ENCODE assay signal across 11 cellular contexts in genomic region chr10:7406712-7407333, GRCh38. TPM values are rescaled to one million over a fixed set of nuclear protein-coding genes. Genes with fewer than 3 reads are reported as not detected.
A peak's percentile ranks its signal among the peaks of the same experiment; 100 is the strongest.
DNase-seq lines count a peak whose midpoint lies in the region; ATAC-seq, FAIRE-seq and TF ChIP-seq lines count a peak whose summit lies in the region.
"Had no signal": no experiment of that assay in that cellular context is flagged by ENCODE, and none has a peak within 500 bp of the region (broad histone marks: within the 10 kb centered on the region; RNA-seq: fewer than 3 reads in every experiment).

No MANE protein-coding gene starts in this region.

- no peaks in the 10 kb centered on the region for H3K9me2 ChIP-seq in Loucy (replicated peaks; ENCODE audit: low read depth, low read length)

- H3K27ac Mint-ChIP-seq in endodermal cell (no peak overlapping the region), nephron (peak overlapping the region; percentile 91 to 92 (median 91))

- no peak for TF ChIP-seq EP300 in A549 (IDR thresholded peaks at IDR 0.05)

- H2AFZ ChIP-seq in Loucy (ENCODE audit: low read length): no peak overlapping the region

- FAIRE-seq in A549 (lab: Jason Lieb, UNC) (no peak), pancreas (lab: Jason Lieb, UNC) (no peak)

- H3K27ac ChIP-seq in A549 (peak overlapping the region in 1 of 2 experiments; percentile 96; a peak in 4 of 6 replicates), endodermal cell (ENCODE audit: low read depth, low read length) (no peak overlapping the region), pancreas (peak overlapping the region in 1 of 4 donors; percentile 61)
- H3K27ac ChIP-seq: RWPE1 had no signal

- H3K4me3 ChIP-seq in A549: no peak overlapping the region
- peak overlapping the region; percentile 81 for H3K4me3 ChIP-seq in Loucy (ENCODE audit: low read length, poor library complexity, severe bottlenecking)
- H3K4me3 ChIP-seq in endodermal cell (ENCODE audit: low read length): peak overlapping the region; percentile 94
- peak overlapping the region in 2 of 4 donors; percentile 56 to 60 for H3K4me3 ChIP-seq in pancreas

- intact Hi-C loops in pancreas (cut with DNase I): loop anchor here in 1 of 3 donors (10.0 kb wide), 1 partner anchor 142 kb away; no protein-coding TSS in a partner anchor

- H3K27me3 ChIP-seq in Loucy (ENCODE audit: insufficient read depth, low read length, poor library complexity, severe bottlenecking): no peaks in the 10 kb centered on the region
- peaks cover 48% of the 10 kb centered on the region for H3K27me3 ChIP-seq in endodermal cell (ENCODE audit: control insufficient read depth, insufficient read depth, low read length, poor library complexity, severe bottlenecking)
- peaks cover 0 to 7% (median under 1%) of the 10 kb centered on the region in 4 donors for H3K27me3 ChIP-seq in pancreas

- peaks cover 31% of the 10 kb centered on the region for H3K4me1 Mint-ChIP-seq in endodermal cell
- H3K4me1 Mint-ChIP-seq in nephron: peaks cover 40% of the 10 kb centered on the region

- H3K9ac ChIP-seq in Loucy (ENCODE audit: low read depth, low read length, poor library complexity, severe bottlenecking) (peak overlapping the region; percentile 37), endodermal cell (ENCODE audit: extremely low read depth, low read length, poor library complexity, severe bottlenecking) (peak overlapping the region; percentile 23)

- DNase-seq in A549 (ENCODE audit: low read depth in 1 of 2, low spot score in 1 of 2) (no peak), endodermal cell (peak; percentile 52), pancreas (no peak), GM13977 (ENCODE audit: low spot score) (no peak)
- DNase-seq in stimulated activated CD8-positive, alpha-beta memory T cell treated with anti-CD3 and anti-CD28 coated beads, Interleukin-4, amount 100 ng/mL, for 48 hours: no peak
- DNase-seq: Caco-2, islet precursor cell had no signal

- H3K36me3 ChIP-seq in Loucy (ENCODE audit: insufficient read depth, low read length): no peaks in the 10 kb centered on the region
- no peaks in the 10 kb centered on the region for H3K36me3 ChIP-seq in endodermal cell (ENCODE audit: control insufficient read depth, insufficient read depth, low read length)
- no peaks in the 10 kb centered on the region for H3K36me3 ChIP-seq in pancreas

- in situ Hi-C loops in GM13977 (cut with MboI; ENCODE audit: low pct_unique_long_range_greater_than_20kb, low sequenced_read_pairs, unreplicated experiment): loop anchor here (25.0 kb wide), 1 partner anchor 745 kb away; no protein-coding TSS in a partner anchor

- peaks cover 93% of the 10 kb centered on the region for H3K79me2 ChIP-seq in Loucy (ENCODE audit: insufficient read depth, low read length)

- H3K4me3 Mint-ChIP-seq in endodermal cell (peak overlapping the region; percentile 76), nephron (peak overlapping the region; percentile 91 to 95 (median 92))

- TF ChIP-seq RAD21 in A549 (conservative IDR thresholded peaks at IDR 0.05 in 1 of 2, IDR thresholded peaks at IDR 0.05 in 1 of 2): no peak

- CTCF ChIA-PET in A549 (lab: Yijun Ruan, JAX): interaction anchor here (2.0 to 2.6 kb wide), 2 partner anchors 11 to 32 kb away, joined by 7 to 12 read pairs; no protein-coding TSS in a partner anchor

- WGBS in A549 (ENCODE audit: missing lambda C conversion rate): 84% methylated on average over 11 of the region's 14 CpGs
- WGBS in endodermal cell (ENCODE audit: insufficient coverage in 1 of 2, insufficient read length in 1 of 2), 2 experiments: 30 to 48% methylated on average over 3 to 13 of the region's 14 CpGs
- WGBS in pancreas, 2 donors: 64 to 71% methylated on average over 14 of the region's 14 CpGs

- ATAC-seq in A549 (no peak), pancreas (no peak), GM18505 (IDR thresholded peaks at IDR 0.05; ENCODE audit: unreplicated experiment) (no peak)

- POLR2A ChIA-PET in A549 (lab: Yijun Ruan, JAX): no interaction called here

- no peaks in the 10 kb centered on the region for H3K9me3 Mint-ChIP-seq in endodermal cell
- no peaks in the 10 kb centered on the region for H3K9me3 Mint-ChIP-seq in nephron

- no peak for TF ChIP-seq POLR2A in A549 (IDR thresholded peaks at IDR 0.05; ENCODE audit: low read length)
- TF ChIP-seq POLR2A in GM18505 (IDR thresholded peaks at IDR 0.05; ENCODE audit: borderline replicate concordance, extremely low read depth, insufficient read depth, insufficient read length): no peak

- peak overlapping the region; percentile 91; the same call in 2 of the 3 replicates for H3K4me2 ChIP-seq in A549
- H3K4me2 ChIP-seq in Loucy (ENCODE audit: low read depth, low read length, poor library complexity, severe bottlenecking): peak overlapping the region; percentile 98

- H3K9me3 ChIP-seq in A549 (no peaks in the 10 kb centered on the region), Loucy (ENCODE audit: insufficient read depth, low read depth, low read length) (no peaks in the 10 kb centered on the region), endodermal cell (ENCODE audit: control insufficient read depth, low read length) (no peaks in the 10 kb centered on the region), pancreas (no peaks in the 10 kb centered on the region)

- no peaks in the 10 kb centered on the region; the same call in 1 of the 2 replicates for H3F3A ChIP-seq in Loucy (ENCODE audit: low read depth)

- H3K27me3 Mint-ChIP-seq in endodermal cell (ENCODE audit: insufficient read depth) (peaks cover 53% of the 10 kb centered on the region), nephron (ENCODE audit: low read depth) (peaks cover 59% of the 10 kb centered on the region)

- TF ChIP-seq CTCF in A549 (IDR thresholded peaks at IDR 0.05) (no peak), Loucy (conservative IDR thresholded peaks at IDR 0.05; ENCODE audit: low read length) (no peak), endodermal cell (conservative IDR thresholded peaks at IDR 0.05) (no peak), nephron (IDR thresholded peaks at IDR 0.05; ENCODE audit: unreplicated experiment in 3 of 3) (no peak), pancreas (IDR thresholded peaks at IDR 0.05) (no peak), GM13977 (IDR thresholded peaks at IDR 0.05; ENCODE audit: extremely low read depth, insufficient read depth, missing control alignments) (no peak)

- H3K36me3 Mint-ChIP-seq in endodermal cell (ENCODE audit: low read depth): no peaks in the 10 kb centered on the region
- H3K36me3 Mint-ChIP-seq in nephron (ENCODE audit: low read depth): no peaks in the 10 kb centered on the region

- peaks cover 70% of the 10 kb centered on the region for H4K20me1 ChIP-seq in Loucy (ENCODE audit: insufficient read depth, low read length, poor library complexity, severe bottlenecking)

- H3K4me1 ChIP-seq in A549: peaks cover 35% of the 10 kb centered on the region
- peaks cover 56% of the 10 kb centered on the region for H3K4me1 ChIP-seq in Loucy (ENCODE audit: insufficient read depth, low read length, poor library complexity, severe bottlenecking)
- no peaks in the 10 kb centered on the region for H3K4me1 ChIP-seq in endodermal cell (ENCODE audit: control insufficient read depth, insufficient read depth, low read length)
- peaks cover 0 to 6% (median 4%) of the 10 kb centered on the region in 3 donors for H3K4me1 ChIP-seq in pancreas
- H3K4me1 ChIP-seq: Caco-2 had no signal

TF ChIP-seq in A549, 52 proteins besides CTCF, POLR2A, EP300 and RAD21 (continues in another document):
- TF ChIP-seq EHF (CRISPR knock-in tag; IDR thresholded peaks at IDR 0.05) (no peak), ZFP36 (IDR thresholded peaks at IDR 0.05; ENCODE audit: borderline replicate concordance, partially characterized antibody) (no peak), MAX (IDR thresholded peaks at IDR 0.05) (no peak), KDM5A (IDR thresholded peaks at IDR 0.05) (no peak), GATA3 (IDR thresholded peaks at IDR 0.05; ENCODE audit: borderline replicate concordance) (no peak), REST (IDR thresholded peaks at IDR 0.05) (no peak)

RNA-seq across cellular contexts. Expression of gene SFMBT2, which starts 4.0 kb away (rescaled TPM):
- polyA plus RNA-seq in A549 (2011; rRNA removed) (10.2 and 10.3 TPM in 2 replicates), A549 (2017; fragmentation: RNase III; extraction: RNeasy Plus Mini Kit Qiagen cat#74134 plus additional on column Dnase treatment) (8.8 to 10.2 TPM (median 9.6 TPM) in 3 replicates), pancreas (1 to 10 TPM in 1 of 2 donors, under 1 TPM in 1; 0.65 to 1.3 TPM)
- polyA plus RNA-seq in A549 (2012; cell fraction: cytosol; rRNA removed): 4.6 and 5.9 TPM in 2 replicates
- polyA plus RNA-seq in A549 (2012; cell fraction: nucleus; rRNA removed): 12.6 and 21.2 TPM in 2 replicates
- polyA minus RNA-seq in A549 (2011; rRNA and poly(A)+ RNA removed): 15.2 and 17.6 TPM in 2 replicates
- total RNA-seq in endodermal cell (1 to 10 TPM; 3.9 to 5.3 TPM), pancreas (1 to 10 TPM in 4 of 6 donors, under 1 TPM in 2; 0.79 to 9.4 (median 2.5) TPM)
- polyA plus RNA-seq in endodermal cell (2013, experiment 1 of 2): 3.0 TPM
- polyA plus RNA-seq in endodermal cell (2013, experiment 2 of 2): 2.6 TPM
- total RNA-seq: Caco-2 had no signal
